In the genomic region with DNA sequence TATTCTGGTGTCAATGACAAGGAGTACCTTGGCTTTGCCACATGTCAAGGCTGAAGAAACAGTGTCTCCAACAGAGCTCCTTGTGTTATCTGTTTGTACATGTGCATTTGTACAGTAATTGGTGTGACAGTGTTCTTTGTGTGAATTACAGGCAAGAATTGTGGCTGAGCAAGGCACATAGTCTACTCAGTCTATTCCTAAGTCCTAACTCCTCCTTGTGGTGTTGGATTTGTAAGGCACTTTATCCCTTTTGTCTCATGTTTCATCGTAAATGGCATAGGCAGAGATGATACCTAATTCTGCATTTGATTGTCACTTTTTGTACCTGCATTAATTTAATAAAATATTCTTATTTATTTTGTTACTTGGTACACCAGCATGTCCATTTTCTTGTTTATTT, we compare ENCODE assay signal across 1 cellular context.
TF ChIP-seq lines count a peak whose summit lies in the region.

No MANE protein-coding gene starts in this region.

TF ChIP-seq in IMR-90, 13 proteins besides CTCF, POLR2A, EP300 and RAD21:
- TF ChIP-seq SMC3 (IDR thresholded peaks at IDR 0.05; ENCODE audit: low read depth, low read length) (no peak), MAFK (IDR thresholded peaks at IDR 0.05; ENCODE audit: low read depth, low read length) (no peak), MAZ (IDR thresholded peaks at IDR 0.05; ENCODE audit: borderline replicate concordance, low read depth, low read length) (no peak), NFE2L2 (IDR thresholded peaks at IDR 0.05; ENCODE audit: low read depth, low read length) (no peak), RCOR1 (IDR thresholded peaks at IDR 0.05; ENCODE audit: insufficient replicate concordance, low read length) (no peak), CHD1 (IDR thresholded peaks at IDR 0.05; ENCODE audit: low read depth, low read length) (no peak), MXI1 (IDR thresholded peaks at IDR 0.05; ENCODE audit: borderline replicate concordance, low read depth, low read length) (no peak), FOS (IDR thresholded peaks at IDR 0.05; ENCODE audit: low read depth, low read length) (no peak), BHLHE40 (IDR thresholded peaks at IDR 0.05; ENCODE audit: low read depth, low read length) (no peak), RFX5 (IDR thresholded peaks at IDR 0.05; ENCODE audit: low read depth, low read length) (no peak), CEBPB (IDR thresholded peaks at IDR 0.05; ENCODE audit: low read depth, low read length) (no peak)
- TF ChIP-seq, protein P1, sequence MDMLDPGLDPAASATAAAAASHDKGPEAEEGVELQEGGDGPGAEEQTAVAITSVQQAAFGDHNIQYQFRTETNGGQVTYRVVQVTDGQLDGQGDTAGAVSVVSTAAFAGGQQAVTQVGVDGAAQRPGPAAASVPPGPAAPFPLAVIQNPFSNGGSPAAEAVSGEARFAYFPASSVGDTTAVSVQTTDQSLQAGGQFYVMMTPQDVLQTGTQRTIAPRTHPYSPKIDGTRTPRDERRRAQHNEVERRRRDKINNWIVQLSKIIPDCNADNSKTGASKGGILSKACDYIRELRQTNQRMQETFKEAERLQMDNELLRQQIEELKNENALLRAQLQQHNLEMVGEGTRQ (IDR thresholded peaks at IDR 0.05; ENCODE audit: low read depth, low read length), result no peak
- TF ChIP-seq, protein P2, sequence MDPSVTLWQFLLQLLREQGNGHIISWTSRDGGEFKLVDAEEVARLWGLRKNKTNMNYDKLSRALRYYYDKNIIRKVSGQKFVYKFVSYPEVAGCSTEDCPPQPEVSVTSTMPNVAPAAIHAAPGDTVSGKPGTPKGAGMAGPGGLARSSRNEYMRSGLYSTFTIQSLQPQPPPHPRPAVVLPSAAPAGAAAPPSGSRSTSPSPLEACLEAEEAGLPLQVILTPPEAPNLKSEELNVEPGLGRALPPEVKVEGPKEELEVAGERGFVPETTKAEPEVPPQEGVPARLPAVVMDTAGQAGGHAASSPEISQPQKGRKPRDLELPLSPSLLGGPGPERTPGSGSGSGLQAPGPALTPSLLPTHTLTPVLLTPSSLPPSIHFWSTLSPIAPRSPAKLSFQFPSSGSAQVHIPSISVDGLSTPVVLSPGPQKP (IDR thresholded peaks at IDR 0.05; ENCODE audit: borderline replicate concordance, low read depth, low read length), result no peak
